ENCODE assay signal across 22 cellular contexts in genomic region chr2:228629251-228629650, GRCh38.
"Had no signal": no experiment of that assay in that cellular context is flagged by ENCODE, and none has a peak within 500 bp of the region (broad histone marks: within the 10 kb centered on the region; RNA-seq: fewer than 3 reads in every experiment).

No MANE protein-coding gene starts in this region.

- H3K4me2 ChIP-seq: KMS-11 had no signal

- H3K27me3 ChIP-seq: SJSA1 had no signal

- H3K27ac ChIP-seq: HL-60, KMS-11, SJSA1, SK-N-MC had no signal

- H3K9ac ChIP-seq: KMS-11 had no signal

- H3K4me1 ChIP-seq: SJSA1 had no signal

- H3K4me3 ChIP-seq: K562, SJSA1, SK-N-MC had no signal

- DNase-seq: Kasumi-1, MM.1S, NCI-H1092 treated with DMSO at 0.1 percent for 48 hours, NCI-H1436, NCI-H187, NCI-H2029, NCI-H2081 treated with DMSO at 0.1 percent for 48 hours, NCI-H2171, NCI-H226, NCI-H446, NCI-H510A, NCI-H524 treated with DMSO at 0.1 percent for 48 hours, NCI-H69, NCI-H774, Right ventricle myocardium superior, RPMI8226, SIG-M5 had no signal

- H3K36me3 ChIP-seq: SJSA1 had no signal
